In the genomic region with DNA sequence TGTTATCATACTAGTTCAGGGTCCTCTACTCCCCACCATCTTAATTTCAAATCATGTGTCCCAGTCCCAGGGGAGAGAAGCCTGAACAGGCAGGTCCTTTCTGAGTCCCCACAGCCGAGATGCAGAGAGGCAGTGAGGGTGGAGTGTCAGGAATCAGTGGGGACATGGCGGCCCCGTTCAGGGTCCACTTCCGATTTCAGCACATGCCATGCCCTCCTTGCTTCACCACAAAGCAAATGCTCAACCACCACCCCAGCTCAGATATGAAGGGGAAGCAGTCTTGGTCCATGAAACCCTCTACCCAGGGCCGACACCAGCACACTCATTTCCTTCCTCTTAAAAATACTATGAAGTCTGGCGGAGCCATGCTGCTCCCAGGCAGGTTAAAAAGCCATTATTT, we compare ENCODE assay signal across 10 cellular contexts. TPM values are rescaled to one million over a fixed set of nuclear protein-coding genes. Genes with fewer than 3 reads are reported as not detected.
DNase-seq lines count a peak whose midpoint lies in the region; ATAC-seq and TF ChIP-seq lines count a peak whose summit lies in the region.
"Had no signal": no experiment of that assay in that cellular context is flagged by ENCODE, and none has a peak within 500 bp of the region (broad histone marks: within the 10 kb centered on the region; RNA-seq: fewer than 3 reads in every experiment).

No MANE protein-coding gene starts in this region.

- no peaks in the 10 kb centered on the region for H3K9me3 Mint-ChIP-seq in activated naive CD8-positive, alpha-beta T cell treated with anti-CD3 and anti-CD28 coated beads for 36 hours
- no peaks in the 10 kb centered on the region for H3K9me3 Mint-ChIP-seq in natural killer cell treated with Interleukin-12 subunit alpha and Interleukin-12 subunit beta and Interleukin-15 and Interleukin-18, amount 100 ng/mL, for 72 hours
- no peaks in the 10 kb centered on the region for H3K9me3 Mint-ChIP-seq in chondrocyte (ENCODE audit: low read depth)

- DNase-seq in NAMALWA (ENCODE audit: low spot score) (peak; percentile 59), GM10248 (ENCODE audit: extremely low spot score) (no peak), chondrocyte (ENCODE audit: low spot score) (no peak), T-helper 9 cell (no peak)
- DNase-seq in activated naive CD8-positive, alpha-beta T cell treated with anti-CD3 and anti-CD28 coated beads for 36 hours: no peak
- no peak for DNase-seq in natural killer cell treated with Interleukin-12 subunit alpha and Interleukin-12 subunit beta and Interleukin-15 and Interleukin-18, amount 100 ng/mL, for 72 hours (ENCODE audit: low spot score)
- DNase-seq: NCI-H1048, RPMI8226 had no signal

- H3K4me1 Mint-ChIP-seq in activated naive CD8-positive, alpha-beta T cell treated with anti-CD3 and anti-CD28 coated beads for 36 hours: peaks cover 64% of the 10 kb centered on the region
- H3K4me1 Mint-ChIP-seq in natural killer cell treated with Interleukin-12 subunit alpha and Interleukin-12 subunit beta and Interleukin-15 and Interleukin-18, amount 100 ng/mL, for 72 hours (ENCODE audit: low read depth in 2 of 2): peaks cover 34 to 43% of the 10 kb centered on the region in 2 donors
- H3K4me1 Mint-ChIP-seq in chondrocyte (ENCODE audit: low read depth): peaks cover 30% of the 10 kb centered on the region

- H3K36me3 Mint-ChIP-seq in activated naive CD8-positive, alpha-beta T cell treated with anti-CD3 and anti-CD28 coated beads for 36 hours: no peaks in the 10 kb centered on the region
- no peaks in the 10 kb centered on the region for H3K36me3 Mint-ChIP-seq in natural killer cell treated with Interleukin-12 subunit alpha and Interleukin-12 subunit beta and Interleukin-15 and Interleukin-18, amount 100 ng/mL, for 72 hours
- H3K36me3 Mint-ChIP-seq in chondrocyte (ENCODE audit: low read depth): peaks cover 2% of the 10 kb centered on the region

- TF ChIP-seq CTCF in GM10248 (IDR thresholded peaks at IDR 0.05; ENCODE audit: control extremely low read depth, extremely low read depth, low read depth, missing control alignments) (no peak), chondrocyte (IDR thresholded peaks at IDR 0.05) (no peak)

- peak overlapping the region; percentile 30 for H3K4me3 Mint-ChIP-seq in activated naive CD8-positive, alpha-beta T cell treated with anti-CD3 and anti-CD28 coated beads for 36 hours
- H3K4me3 Mint-ChIP-seq in natural killer cell treated with Interleukin-12 subunit alpha and Interleukin-12 subunit beta and Interleukin-15 and Interleukin-18, amount 100 ng/mL, for 72 hours: peak overlapping the region; percentile 69
- no peak overlapping the region for H3K4me3 Mint-ChIP-seq in chondrocyte (ENCODE audit: unreplicated experiment)

- CTCF ChIA-PET in GM10248 (lab: Yijun Ruan, JAX): interaction anchor here (0.9 to 18.1 kb wide), 18 partner anchors 10 to 174 kb away, joined by 3 to 306 read pairs (median 4); partner anchors contain the start of gene SLC25A44

- peak; percentile 39 for TF ChIP-seq POLR2A in GM18951 (IDR thresholded peaks at IDR 0.05; ENCODE audit: extremely low read depth, insufficient read depth, insufficient read length)

- ATAC-seq in natural killer cell treated with Interleukin-12 subunit alpha and Interleukin-12 subunit beta and Interleukin-15 and Interleukin-18, amount 100 ng/mL, for 72 hours: peak; percentile 47 to 59
- ATAC-seq: psoas muscle had no signal

- H3K27ac Mint-ChIP-seq in activated naive CD8-positive, alpha-beta T cell treated with anti-CD3 and anti-CD28 coated beads for 36 hours: peak overlapping the region; percentile 91
- H3K27ac Mint-ChIP-seq in natural killer cell treated with Interleukin-12 subunit alpha and Interleukin-12 subunit beta and Interleukin-15 and Interleukin-18, amount 100 ng/mL, for 72 hours: peak overlapping the region; percentile 74 to 93
- no peak overlapping the region for H3K27ac Mint-ChIP-seq in chondrocyte (ENCODE audit: unreplicated experiment)

- in situ Hi-C loops in GM18951 (cut with MboI; ENCODE audit: low sequenced_read_pairs, unreplicated experiment): no loop called here

- POLR2A ChIA-PET in GM10248 (lab: Yijun Ruan, JAX): interaction anchor here (1.3 kb wide), 1 partner anchor 51 kb away, joined by 5 read pairs; no protein-coding TSS in a partner anchor

- H3K27me3 Mint-ChIP-seq in activated naive CD8-positive, alpha-beta T cell treated with anti-CD3 and anti-CD28 coated beads for 36 hours: no peaks in the 10 kb centered on the region
- H3K27me3 Mint-ChIP-seq in natural killer cell treated with Interleukin-12 subunit alpha and Interleukin-12 subunit beta and Interleukin-15 and Interleukin-18, amount 100 ng/mL, for 72 hours: peaks cover 0 to 5% of the 10 kb centered on the region in 2 donors
- peaks cover 2% of the 10 kb centered on the region for H3K27me3 Mint-ChIP-seq in chondrocyte (ENCODE audit: low read depth)

RNA-seq across cellular contexts. Expression of gene SEMA4A, which starts 5.1 kb away (rescaled TPM):
- total RNA-seq in activated naive CD8-positive, alpha-beta T cell treated with anti-CD3 and anti-CD28 coated beads for 36 hours: 10 to 100 TPM; 13.2 to 16.1 TPM
- total RNA-seq in natural killer cell treated with Interleukin-12 subunit alpha and Interleukin-12 subunit beta and Interleukin-15 and Interleukin-18, amount 100 ng/mL, for 72 hours: 10 to 100 TPM in 1 of 2 donors, 1 to 10 TPM in 1; 3.9 to 16.6 TPM
- 1.6 to 2.5 TPM (median 2.0 TPM) in 3 replicates for total RNA-seq in chondrocyte

RNA-seq across cellular contexts. Expression of gene LMNA, which starts 33.7 kb away (rescaled TPM):
- 10 to 100 TPM; 32.3 to 37.8 TPM for total RNA-seq in activated naive CD8-positive, alpha-beta T cell treated with anti-CD3 and anti-CD28 coated beads for 36 hours
- total RNA-seq in natural killer cell treated with Interleukin-12 subunit alpha and Interleukin-12 subunit beta and Interleukin-15 and Interleukin-18, amount 100 ng/mL, for 72 hours: 10 to 100 TPM; 21.4 to 67.6 TPM
- total RNA-seq in chondrocyte: 641 to 675 TPM (median 641 TPM) in 3 replicates

RNA-seq across cellular contexts. Expression of gene SLC25A44, which starts 45.7 kb away (rescaled TPM):
- total RNA-seq in activated naive CD8-positive, alpha-beta T cell treated with anti-CD3 and anti-CD28 coated beads for 36 hours: 10 to 100 TPM; 55.0 to 60.7 TPM
- 10 to 100 TPM; 54.4 to 56.6 TPM for total RNA-seq in natural killer cell treated with Interleukin-12 subunit alpha and Interleukin-12 subunit beta and Interleukin-15 and Interleukin-18, amount 100 ng/mL, for 72 hours
- total RNA-seq in chondrocyte: 13.4 to 17.5 TPM (median 17.2 TPM) in 3 replicates
